ENCODE assay signal across 16 cellular contexts in the genomic region with DNA sequence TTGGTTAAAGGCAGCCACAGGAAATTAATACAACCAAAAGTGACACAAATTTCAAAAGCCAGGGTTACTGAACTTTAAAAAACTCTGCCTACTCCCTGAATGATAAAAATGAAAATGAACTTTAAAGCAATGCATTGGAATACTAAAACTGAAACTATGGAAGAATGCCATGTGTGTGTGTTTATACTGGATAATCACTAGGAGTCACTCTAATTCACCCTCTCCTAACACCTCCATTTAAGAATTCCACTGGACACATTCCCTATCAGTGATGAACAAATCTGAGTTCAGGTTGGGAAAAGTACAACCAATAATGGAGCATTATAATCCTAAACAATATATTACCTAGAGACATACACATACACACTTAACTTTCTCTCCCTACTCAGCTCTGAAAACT. TPM values are rescaled to one million over a fixed set of nuclear protein-coding genes. Genes with fewer than 3 reads are reported as not detected.
DNase-seq lines count a peak whose midpoint lies in the region; ATAC-seq and TF ChIP-seq lines count a peak whose summit lies in the region.
"Had no signal": no experiment of that assay in that cellular context is flagged by ENCODE, and none has a peak within 500 bp of the region (broad histone marks: within the 10 kb centered on the region; RNA-seq: fewer than 3 reads in every experiment).

No MANE protein-coding gene starts in this region.

- no peak overlapping the region for H4K5ac ChIP-seq in IMR-90 (ENCODE audit: low read depth, low read length)

- H3K23ac ChIP-seq in IMR-90 (ENCODE audit: low read depth, low read length) = no peak overlapping the region

- no peak overlapping the region for H3K56ac ChIP-seq in IMR-90 (ENCODE audit: extremely low read depth, insufficient read depth, low read length)

- H2AFZ ChIP-seq in IMR-90 (replicated peaks; ENCODE audit: low read length, poor library complexity) = no peak overlapping the region
- H2AFZ ChIP-seq: parathyroid adenoma had no signal

- peaks cover 24% of the 10 kb centered on the region for H3K36me3 ChIP-seq in IMR-90 (ENCODE audit: control insufficient read depth, insufficient read depth, low read length)
- peaks cover 0 to 54% (median 18%) of the 10 kb centered on the region in 4 donors for H3K36me3 ChIP-seq in right lobe of liver

- intact Hi-C loops in IMR-90 (cut with micrococcal nuclease) (no loop called here), right lobe of liver (cut with DNase I) (no loop called here)

- no peak overlapping the region for H2AK9ac ChIP-seq in IMR-90 (replicated peaks; ENCODE audit: low read depth, low read length, poor library complexity)

- peak; percentile 51 for ATAC-seq in IMR-90 (ENCODE audit: low read depth)
- ATAC-seq in right lobe of liver = peak; percentile 39 to 80 (median 59)
- no peak for ATAC-seq in HG03025 (IDR thresholded peaks at IDR 0.05; ENCODE audit: low FRiP score, unreplicated experiment)
- ATAC-seq: activated CD4-positive, alpha-beta T cell treated with anti-CD3 and anti-CD28 coated beads for 36 hours; mucosa of descending colon had no signal

- no TSS peak for BruUV-seq in IMR-90 (replicated peaks; lab: Mats Ljungman, UMichigan)

- H3K9me1 ChIP-seq in IMR-90 (ENCODE audit: insufficient read depth, low read length) = no peaks in the 10 kb centered on the region

- in situ Hi-C loops in IMR-90 (cut with MboI; ENCODE audit: low sequenced_read_pairs) = no loop called here

- no peak for TF ChIP-seq POLR2A in IMR-90 (IDR thresholded peaks at IDR 0.05; ENCODE audit: low read depth, low read length)
- TF ChIP-seq POLR2A in right lobe of liver (IDR thresholded peaks at IDR 0.05) = no peak

- H4K91ac ChIP-seq in IMR-90 (ENCODE audit: insufficient read depth, low read depth, low read length) = no peak overlapping the region

- TF ChIP-seq CTCF in AG09309 (IDR thresholded peaks at IDR 0.05; ENCODE audit: control insufficient read depth, insufficient read depth, low read depth, low read length, missing control alignments) (peak; percentile 14), IMR-90 (conservative IDR thresholded peaks at IDR 0.05; ENCODE audit: low read depth, low read length) (no peak), choroid plexus epithelial cell (conservative IDR thresholded peaks at IDR 0.05; ENCODE audit: low read depth, low read length) (peak; percentile 20), right lobe of liver (IDR thresholded peaks at IDR 0.05) (peak in 3 of 4 donors; percentile 15 to 32 (median 20))

- H3K9ac ChIP-seq in IMR-90 (ENCODE audit: low read depth, low read length) = no peak overlapping the region
- H3K9ac ChIP-seq: parathyroid adenoma had no signal

- H3K4me1 ChIP-seq in IMR-90 (ENCODE audit: control insufficient read depth, insufficient read depth, low read length) (no peaks in the 10 kb centered on the region), right lobe of liver (no peaks in the 10 kb centered on the region)
- H3K4me1 ChIP-seq: parathyroid adenoma had no signal

- no peak overlapping the region for H3K18ac ChIP-seq in IMR-90 (ENCODE audit: low read depth, low read length)

- H3K4me2 ChIP-seq in IMR-90 (ENCODE audit: low read depth, low read length) = no peak overlapping the region; the same call in 1 of the 2 replicates

- no peak overlapping the region for H2BK120ac ChIP-seq in IMR-90 (ENCODE audit: low read depth, low read length)

- peaks cover 2 to 12% of the 10 kb centered on the region in 2 experiments; a peak in 3 of 4 replicates for H3K79me1 ChIP-seq in IMR-90 (ENCODE audit: low read depth in 1 of 2, low read length in 2 of 2)

- H3K14ac ChIP-seq in IMR-90 (replicated peaks; ENCODE audit: low read depth, low read length) = no peak overlapping the region

- H2BK5ac ChIP-seq in IMR-90 (ENCODE audit: low read depth, low read length, poor library complexity, severe bottlenecking) = no peak overlapping the region

- dilution Hi-C loops in IMR-90 (cut with HindIII; ENCODE audit: low sequenced_read_pairs, unreplicated experiment) = no loop called here

- POLR2A ChIA-PET in IMR-90 (lab: Charles Lee; ENCODE audit: unreplicated experiment) = no interaction called here

- CTCF ChIA-PET in IMR-90 (lab: Yijun Ruan, JAX) = interaction anchor here (0.8 kb wide), 1 partner anchor 41 kb away, joined by 5 read pairs; no protein-coding TSS in a partner anchor

- no peak overlapping the region for H2AK5ac ChIP-seq in IMR-90 (ENCODE audit: low read depth, low read length)

- H3K9me3 ChIP-seq in IMR-90 (ENCODE audit: control insufficient read depth, insufficient read depth, low read length) (no peaks in the 10 kb centered on the region), right lobe of liver (no peaks in the 10 kb centered on the region)
- H3K9me3 ChIP-seq: mucosa of descending colon, thoracic aorta had no signal

- no peak overlapping the region for H4K8ac ChIP-seq in IMR-90 (ENCODE audit: low read depth in 2 of 2, low read length in 2 of 2)

- no peak overlapping the region for H3K27ac ChIP-seq in IMR-90 (ENCODE audit: insufficient read depth, low read length)
- H3K27ac ChIP-seq in right lobe of liver = no peak overlapping the region
- H3K27ac ChIP-seq: parathyroid adenoma, thoracic aorta had no signal

- TF ChIP-seq RAD21 in IMR-90 (IDR thresholded peaks at IDR 0.05; ENCODE audit: low read length) = 0 out of 2 replicates have a peak, but pooled peaks have one; percentile 9

- H3K27me3 ChIP-seq in IMR-90 (ENCODE audit: control insufficient read depth, insufficient read depth, low read length) = no peaks in the 10 kb centered on the region
- H3K27me3 ChIP-seq in right lobe of liver = no peaks in the 10 kb centered on the region

- no peak overlapping the region for H2BK20ac ChIP-seq in IMR-90 (ENCODE audit: low read depth, low read length)

- no peaks in the 10 kb centered on the region; the same call in 1 of the 2 replicates for H4K20me1 ChIP-seq in IMR-90 (ENCODE audit: insufficient read depth, low read length)

- no peak overlapping the region for H2BK15ac ChIP-seq in IMR-90 (ENCODE audit: low read depth, low read length)

- peak; percentile 16 for DNase-seq in AG09309 (ENCODE audit: low read depth)
- peak; percentile 10 for DNase-seq in IMR-90
- DNase-seq in choroid plexus epithelial cell (ENCODE audit: low read depth) = peak; percentile 46
- DNase-seq in right lobe of liver = no peak
- DNase-seq in iPS-NIHi7 (ENCODE audit: extremely low spot score) = no peak
- no peak for DNase-seq in activated CD4-positive, alpha-beta T cell treated with anti-CD3 and anti-CD28 coated beads, Interleukin-2, amount 50 U/mL, for 4 hours
- DNase-seq in activated CD4-positive, alpha-beta T cell treated with anti-CD3 and anti-CD28 coated beads, Interleukin-2, amount 50 U/mL, for 48 hours = no peak
- DNase-seq: activated CD4-positive, alpha-beta T cell treated with anti-CD3 and anti-CD28 coated beads for 36 hours; aorta; DND-41; mucosa of descending colon; NCI-H1930; NCI-H69 had no signal

- H3K4ac ChIP-seq in IMR-90 (ENCODE audit: low read depth, low read length) = no peak overlapping the region

- H3K4me3 ChIP-seq in AG09309 (ENCODE audit: control insufficient read depth, low read depth, low read length) = no peak overlapping the region
- H3K4me3 ChIP-seq in IMR-90 (ENCODE audit: insufficient read depth, low read depth, low read length) = no peak overlapping the region
- H3K4me3 ChIP-seq in choroid plexus epithelial cell (ENCODE audit: low read depth, low read length) = no peak overlapping the region
- H3K4me3 ChIP-seq in right lobe of liver = no peak overlapping the region
- H3K4me3 ChIP-seq: mucosa of descending colon, thoracic aorta had no signal

TF ChIP-seq in IMR-90, 13 proteins besides CTCF, POLR2A, EP300 and RAD21 (continues in another document):
- no peak for TF ChIP-seq RFX5 (IDR thresholded peaks at IDR 0.05; ENCODE audit: low read depth, low read length)
- TF ChIP-seq RCOR1 (IDR thresholded peaks at IDR 0.05; ENCODE audit: insufficient replicate concordance, low read length) = no peak
- no peak for TF ChIP-seq MXI1 (IDR thresholded peaks at IDR 0.05; ENCODE audit: borderline replicate concordance, low read depth, low read length)
- no peak for TF ChIP-seq FOS (IDR thresholded peaks at IDR 0.05; ENCODE audit: low read depth, low read length)
- TF ChIP-seq MAZ (IDR thresholded peaks at IDR 0.05; ENCODE audit: borderline replicate concordance, low read depth, low read length) = no peak
- TF ChIP-seq, protein P1, sequence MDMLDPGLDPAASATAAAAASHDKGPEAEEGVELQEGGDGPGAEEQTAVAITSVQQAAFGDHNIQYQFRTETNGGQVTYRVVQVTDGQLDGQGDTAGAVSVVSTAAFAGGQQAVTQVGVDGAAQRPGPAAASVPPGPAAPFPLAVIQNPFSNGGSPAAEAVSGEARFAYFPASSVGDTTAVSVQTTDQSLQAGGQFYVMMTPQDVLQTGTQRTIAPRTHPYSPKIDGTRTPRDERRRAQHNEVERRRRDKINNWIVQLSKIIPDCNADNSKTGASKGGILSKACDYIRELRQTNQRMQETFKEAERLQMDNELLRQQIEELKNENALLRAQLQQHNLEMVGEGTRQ (IDR thresholded peaks at IDR 0.05; ENCODE audit: low read depth, low read length) = no peak
- TF ChIP-seq NFE2L2 (IDR thresholded peaks at IDR 0.05; ENCODE audit: low read depth, low read length) = no peak
- TF ChIP-seq CHD1 (IDR thresholded peaks at IDR 0.05; ENCODE audit: low read depth, low read length) = no peak
- TF ChIP-seq BHLHE40 (IDR thresholded peaks at IDR 0.05; ENCODE audit: low read depth, low read length) = no peak
- TF ChIP-seq MAFK (IDR thresholded peaks at IDR 0.05; ENCODE audit: low read depth, low read length) = no peak
- no peak for TF ChIP-seq CEBPB (IDR thresholded peaks at IDR 0.05; ENCODE audit: low read depth, low read length)
- TF ChIP-seq SMC3 (IDR thresholded peaks at IDR 0.05; ENCODE audit: low read depth, low read length) = no peak

RNA-seq across cellular contexts. Expression of a gene that starts 27.5 kb away (rescaled TPM):
- total RNA-seq in IMR-90 (2012; rRNA removed) (3.2 and 3.3 TPM in 2 replicates), right lobe of liver (10 to 100 TPM; 24.4 to 76.1 (median 52.2) TPM)
- polyA plus RNA-seq in IMR-90 (2012; rRNA removed) = 3.9 and 4.5 TPM in 2 replicates
- 7.4 and 9.5 TPM in 2 replicates for polyA plus RNA-seq in IMR-90 (2012; cell fraction: cytosol; rRNA removed)
- polyA plus RNA-seq in IMR-90 (2012; cell fraction: nucleus; rRNA removed; ENCODE audit: low replicate concordance) = 2.0 and 3.0 TPM in 2 replicates

RNA-seq across cellular contexts. Expression of a gene that starts 29.4 kb away (rescaled TPM):
- total RNA-seq in IMR-90 (2012; rRNA removed) = 131 and 132 TPM in 2 replicates
- polyA plus RNA-seq in IMR-90 (2012; rRNA removed) = 16.1 and 19.9 TPM in 2 replicates
- 6.9 and 7.3 TPM in 2 replicates for polyA plus RNA-seq in IMR-90 (2012; cell fraction: cytosol; rRNA removed)
- 5.0 and 13.6 TPM in 2 replicates for polyA plus RNA-seq in IMR-90 (2012; cell fraction: nucleus; rRNA removed; ENCODE audit: low replicate concordance)
- 10 to 100 TPM; 29.9 to 37.6 (median 32.4) TPM for total RNA-seq in right lobe of liver

RNA-seq across cellular contexts. Expression of a gene that starts 39.6 kb away (rescaled TPM):
- 31.2 and 42.5 TPM in 2 replicates for total RNA-seq in IMR-90 (2012; rRNA removed)
- polyA plus RNA-seq in IMR-90 (2012; rRNA removed) = 56.2 and 64.6 TPM in 2 replicates
- 19.4 and 71.2 TPM in 2 replicates for polyA plus RNA-seq in IMR-90 (2012; cell fraction: cytosol; rRNA removed)
- polyA plus RNA-seq in IMR-90 (2012; cell fraction: nucleus; rRNA removed; ENCODE audit: low replicate concordance) = 27.1 and 31.9 TPM in 2 replicates
- 10 to 100 TPM; 47.3 to 70.5 (median 52.9) TPM for total RNA-seq in right lobe of liver

Comparison
In these comparisons a context has a peak if more than half of its experiments do, and no peak if none do; other contexts are left out.
1. DNase-seq: peak in AG09309 (single experiment), IMR-90 (single experiment) and choroid plexus epithelial cell (single experiment); none in right lobe of liver (0 of 3), iPS-NIHi7 (single experiment), activated CD4-positive, alpha-beta T cell treated with anti-CD3 and anti-CD28 coated beads, Interleukin-2, amount 50 U/mL, for 4 hours (0 of 2) and activated CD4-positive, alpha-beta T cell treated with anti-CD3 and anti-CD28 coated beads, Interleukin-2, amount 50 U/mL, for 48 hours (0 of 2).